9 cellular contexts compared by ENCODE assay signal in genomic region chr2:180359522-180360282, GRCh38.
DNase-seq lines count a peak whose midpoint lies in the region; ATAC-seq, FAIRE-seq and TF ChIP-seq lines count a peak whose summit lies in the region.
"Had no signal": no experiment of that assay in that cellular context is flagged by ENCODE, and none has a peak within 500 bp of the region (broad histone marks: within the 10 kb centered on the region; RNA-seq: fewer than 3 reads in every experiment).

No MANE protein-coding gene starts in this region.

- H3K36me3 Mint-ChIP-seq in activated naive CD4-positive, alpha-beta T cell treated with anti-CD3 and anti-CD28 coated beads, Interleukin-2, amount 10 ng/mL, durations not matched to agents 7 days and 5 days = no peaks in the 10 kb centered on the region
- H3K36me3 Mint-ChIP-seq: T-cell had no signal

- no peaks in the 10 kb centered on the region for H3K4me1 Mint-ChIP-seq in activated naive CD4-positive, alpha-beta T cell treated with anti-CD3 and anti-CD28 coated beads, Interleukin-2, amount 10 ng/mL, durations not matched to agents 7 days and 5 days

- H3K27ac Mint-ChIP-seq in activated naive CD4-positive, alpha-beta T cell treated with anti-CD3 and anti-CD28 coated beads, Interleukin-2, amount 10 ng/mL, durations not matched to agents 7 days and 5 days = no peak overlapping the region

- CTCF ChIA-PET in activated naive CD4-positive, alpha-beta T cell treated with anti-CD3 and anti-CD28 coated beads, Interleukin-2, amount 10 ng/mL, durations not matched to agents 7 days and 5 days (lab: Charles Lee) = no interaction called here

- H3K27me3 Mint-ChIP-seq in activated naive CD4-positive, alpha-beta T cell treated with anti-CD3 and anti-CD28 coated beads, Interleukin-2, amount 10 ng/mL, durations not matched to agents 7 days and 5 days = no peaks in the 10 kb centered on the region

- FAIRE-seq in HTR-8/SVneo (lab: Jason Lieb, UNC) = peak; percentile 67

- H3K4me3 ChIP-seq in epithelial cell of esophagus (ENCODE audit: low read length) = no peak overlapping the region

- ATAC-seq in GM18508 (IDR thresholded peaks at IDR 0.05; ENCODE audit: insufficient read depth, unreplicated experiment) = peak; percentile 99
- peak; percentile 94 for ATAC-seq in GM21737 (IDR thresholded peaks at IDR 0.05; ENCODE audit: unreplicated experiment)

- H3K9me3 Mint-ChIP-seq in activated naive CD4-positive, alpha-beta T cell treated with anti-CD3 and anti-CD28 coated beads, Interleukin-2, amount 10 ng/mL, durations not matched to agents 7 days and 5 days = no peaks in the 10 kb centered on the region

- no peak for DNase-seq in HTR-8/SVneo (ENCODE audit: insufficient read length, low spot score)
- DNase-seq in epithelial cell of esophagus (ENCODE audit: low read depth) = peak; percentile 85
- no peak for DNase-seq in NCI-H446 treated with DMSO at 0.1 percent for 48 hours (lab: John Stamatoyannopoulos, UW)
- DNase-seq in effector CD8-positive, alpha-beta T cell (lab: John Stamatoyannopoulos, UW) = no peak
- no peak for DNase-seq in NK-92 treated with Interleukin-12 subunit alpha and Interleukin-12 subunit beta, amount 100 ng/mL, for 24 hours (lab: John Stamatoyannopoulos, UW)
- no peak for DNase-seq in activated naive CD4-positive, alpha-beta T cell treated with anti-CD3 and anti-CD28 coated beads, Interleukin-2, amount 10 ng/mL, durations not matched to agents 7 days and 5 days

- H3K4me3 Mint-ChIP-seq in activated naive CD4-positive, alpha-beta T cell treated with anti-CD3 and anti-CD28 coated beads, Interleukin-2, amount 10 ng/mL, durations not matched to agents 7 days and 5 days = no peak overlapping the region
- H3K4me3 Mint-ChIP-seq: T-cell had no signal

- TF ChIP-seq CTCF in epithelial cell of esophagus (IDR thresholded peaks at IDR 0.05; ENCODE audit: insufficient read depth, low read depth, low read length, missing control alignments) = peak; percentile 15
